31 cellular contexts compared by ENCODE assay signal in genomic region chr2:177970670-177971454, GRCh38.
"Had no signal": no experiment of that assay in that cellular context is flagged by ENCODE, and none has a peak within 500 bp of the region (broad histone marks: within the 10 kb centered on the region; RNA-seq: fewer than 3 reads in every experiment).

No MANE protein-coding gene starts in this region.

- H3K36me3 Mint-ChIP-seq: activated naive CD4-positive, alpha-beta T cell treated with anti-CD3 and anti-CD28 coated beads, Interleukin-2, amount 50 U/mL, for 24 hours; natural killer cell treated with Interleukin-12 subunit alpha and Interleukin-12 subunit beta and Interleukin-15 and Interleukin-18, amount 100 ng/mL, for 72 hours; stimulated activated naive B cell treated with anti-CD40 and anti-IgM and Interleukin-4, amounts not matched to agents 10 μg/mL and 1 μg/mL and 100 μg/mL, for 72 hours had no signal

- H3K9me3 ChIP-seq: colonic mucosa, gastroesophageal sphincter, lower lobe of right lung, sigmoid colon, stomach, thyroid gland, upper lobe of right lung had no signal

- H3K27ac Mint-ChIP-seq: activated CD8-positive, alpha-beta T cell treated with anti-CD3 and anti-CD28 coated beads for 36 hours; activated naive CD4-positive, alpha-beta T cell treated with anti-CD3 and anti-CD28 coated beads, Interleukin-2, amount 50 U/mL, for 24 hours; activated T-helper 17 cell treated with anti-CD3 and anti-CD28 coated beads, Interleukin-2, amount 50 U/mL, for 72 hours; natural killer cell treated with Interleukin-12 subunit alpha and Interleukin-12 subunit beta and Interleukin-15 and Interleukin-18, amount 100 ng/mL, for 72 hours; stimulated activated naive B cell treated with anti-CD40 and anti-IgM and Interleukin-4, amounts not matched to agents 10 μg/mL and 1 μg/mL and 100 μg/mL, for 72 hours; T-helper 17 cell had no signal

- FAIRE-seq: endometrium, keratinocyte had no signal

- H3K27ac ChIP-seq: cardiac muscle cell, colonic mucosa, gastroesophageal sphincter, lower lobe of right lung, sigmoid colon, stomach, thyroid gland, upper lobe of right lung, WERI-Rb-1 had no signal

- ATAC-seq: activated CD8-positive, alpha-beta T cell treated with anti-CD3 and anti-CD28 coated beads for 36 hours; activated T-cell treated with anti-CD3 and anti-CD28 coated beads, Interleukin-2, amount 50 U/mL, for 4 hours; activated T-helper 17 cell treated with anti-CD3 and anti-CD28 coated beads, Interleukin-2, amount 50 U/mL, for 72 hours; gastroesophageal sphincter; lower lobe of right lung; natural killer cell treated with Interleukin-12 subunit alpha and Interleukin-12 subunit beta and Interleukin-15 and Interleukin-18, amount 100 ng/mL, for 72 hours; stimulated activated naive B cell treated with anti-CD40 and anti-IgM and Interleukin-4, amounts not matched to agents 10 μg/mL and 1 μg/mL and 100 μg/mL, for 72 hours; T-helper 17 cell; upper lobe of right lung had no signal

- H3K27me3 ChIP-seq: cardiac muscle cell, colonic mucosa, gastroesophageal sphincter, sigmoid colon, stomach, thyroid gland, upper lobe of right lung had no signal

- H3K4me3 ChIP-seq: cardiac muscle cell, colonic mucosa, gastroesophageal sphincter, lower lobe of right lung, sigmoid colon, smooth muscle cell, stomach, thyroid gland, upper lobe of right lung had no signal

- H3K4me2 ChIP-seq: smooth muscle cell had no signal

- H3K36me3 ChIP-seq: cardiac muscle cell, colonic mucosa, gastroesophageal sphincter, lower lobe of right lung, sigmoid colon, stomach, thyroid gland, upper lobe of right lung, WERI-Rb-1 had no signal

- H3K9me3 Mint-ChIP-seq: activated CD8-positive, alpha-beta T cell treated with anti-CD3 and anti-CD28 coated beads for 36 hours; activated naive CD4-positive, alpha-beta T cell treated with anti-CD3 and anti-CD28 coated beads, Interleukin-2, amount 50 U/mL, for 24 hours; activated T-cell treated with anti-CD3 and anti-CD28 coated beads, Interleukin-2, amount 50 U/mL, for 4 hours; activated T-helper 17 cell treated with anti-CD3 and anti-CD28 coated beads, Interleukin-2, amount 50 U/mL, for 72 hours; natural killer cell treated with Interleukin-12 subunit alpha and Interleukin-12 subunit beta and Interleukin-15 and Interleukin-18, amount 100 ng/mL, for 72 hours; stimulated activated naive B cell treated with anti-CD40 and anti-IgM and Interleukin-4, amounts not matched to agents 10 μg/mL and 1 μg/mL and 100 μg/mL, for 72 hours had no signal

- H3K4me1 ChIP-seq: colonic mucosa, gastroesophageal sphincter, lower lobe of right lung, sigmoid colon, stomach, thyroid gland, upper lobe of right lung had no signal

- H3K27me3 Mint-ChIP-seq: activated T-helper 17 cell treated with anti-CD3 and anti-CD28 coated beads, Interleukin-2, amount 50 U/mL, for 72 hours; natural killer cell treated with Interleukin-12 subunit alpha and Interleukin-12 subunit beta and Interleukin-15 and Interleukin-18, amount 100 ng/mL, for 72 hours; stimulated activated naive B cell treated with anti-CD40 and anti-IgM and Interleukin-4, amounts not matched to agents 10 μg/mL and 1 μg/mL and 100 μg/mL, for 72 hours had no signal

- DNase-seq: activated CD4-positive, alpha-beta T cell treated with anti-CD3 and anti-CD28 coated beads, Interleukin-2, amount 50 U/mL, for 1 hour; activated CD4-positive, CD25-positive, alpha-beta regulatory T cell treated with anti-CD3 and anti-CD28 coated beads, Interleukin-2, amount 50 U/mL, for 72 hours; activated CD8-positive, alpha-beta T cell treated with anti-CD3 and anti-CD28 coated beads for 36 hours; activated gamma-delta T cell treated with Interleukin-2 at 50 U/mL for 16 hours; activated T-cell treated with anti-CD3 and anti-CD28 coated beads, Interleukin-2, amount 50 U/mL, for 4 hours; anterior cingulate cortex; cerebellar nuclear complex; colonic mucosa; effector CD8-positive, alpha-beta T cell; hippocampal formation; lower lobe of right lung; mesenchymal stem cell; retina; sigmoid colon; stimulated activated CD4-positive, alpha-beta T cell treated with anti-CD3 and anti-CD28 coated beads, Interleukin-1b, Interleukin-23, amount 100 ng/mL, for 48 hours; stimulated activated CD4-positive, alpha-beta T cell treated with anti-CD3 and anti-CD28 coated beads, Interleukin-4, amount 100 ng/mL, for 4 hours; stimulated activated naive B cell treated with anti-CD40 and anti-IgM and Interleukin-4, amounts not matched to agents 10 μg/mL and 1 μg/mL and 100 μg/mL, for 72 hours; stomach; T-helper 17 cell; T1000; thyroid gland; upper lobe of right lung; WERI-Rb-1 had no signal

- H3K4me3 Mint-ChIP-seq: activated CD8-positive, alpha-beta T cell treated with anti-CD3 and anti-CD28 coated beads for 36 hours; activated naive CD4-positive, alpha-beta T cell treated with anti-CD3 and anti-CD28 coated beads, Interleukin-2, amount 50 U/mL, for 24 hours; activated T-cell treated with anti-CD3 and anti-CD28 coated beads, Interleukin-2, amount 50 U/mL, for 4 hours; activated T-helper 17 cell treated with anti-CD3 and anti-CD28 coated beads, Interleukin-2, amount 50 U/mL, for 72 hours; natural killer cell treated with Interleukin-12 subunit alpha and Interleukin-12 subunit beta and Interleukin-15 and Interleukin-18, amount 100 ng/mL, for 72 hours; stimulated activated naive B cell treated with anti-CD40 and anti-IgM and Interleukin-4, amounts not matched to agents 10 μg/mL and 1 μg/mL and 100 μg/mL, for 72 hours; T-helper 17 cell had no signal

- H3K4me1 Mint-ChIP-seq: activated naive CD4-positive, alpha-beta T cell treated with anti-CD3 and anti-CD28 coated beads, Interleukin-2, amount 50 U/mL, for 24 hours; activated T-helper 17 cell treated with anti-CD3 and anti-CD28 coated beads, Interleukin-2, amount 50 U/mL, for 72 hours; stimulated activated naive B cell treated with anti-CD40 and anti-IgM and Interleukin-4, amounts not matched to agents 10 μg/mL and 1 μg/mL and 100 μg/mL, for 72 hours; T-helper 17 cell had no signal
